28 cellular contexts compared by ENCODE assay signal in the genomic region with DNA sequence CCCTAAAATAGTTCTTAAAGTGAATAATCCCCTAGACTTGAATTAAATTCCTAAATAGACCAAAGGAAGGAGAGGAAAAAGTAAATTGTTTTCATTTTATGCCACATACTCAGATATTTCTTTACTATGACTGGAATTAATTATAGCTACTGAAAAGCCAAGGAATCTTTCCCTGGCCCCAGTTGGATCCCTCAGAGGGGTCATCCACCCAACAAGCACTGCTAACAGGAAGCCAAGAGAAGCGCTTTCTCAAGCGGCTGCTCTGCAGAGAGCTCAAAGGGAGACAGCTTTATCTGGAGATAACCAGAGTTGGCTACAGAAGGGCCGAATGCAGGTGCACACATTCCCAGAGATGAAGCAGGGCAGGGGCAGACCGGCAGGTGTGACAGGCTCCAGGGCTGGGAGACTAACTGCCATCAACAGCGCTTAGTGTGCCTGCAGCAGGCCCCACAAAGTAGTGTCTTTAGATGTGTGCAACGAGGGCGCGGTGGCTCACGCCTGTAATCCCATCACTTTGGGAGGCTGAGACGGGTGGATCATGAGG. TPM values are rescaled to one million over a fixed set of nuclear protein-coding genes. Genes with fewer than 3 reads are reported as not detected.
A peak's percentile ranks its signal among the peaks of the same experiment; 100 is the strongest.
DNase-seq lines count a peak whose midpoint lies in the region; ATAC-seq, FAIRE-seq and TF ChIP-seq lines count a peak whose summit lies in the region.
"Had no signal": no experiment of that assay in that cellular context is flagged by ENCODE, and none has a peak within 500 bp of the region (broad histone marks: within the 10 kb centered on the region; RNA-seq: fewer than 3 reads in every experiment).

No MANE protein-coding gene starts in this region.

- no peaks in the 10 kb centered on the region for H4K20me1 ChIP-seq in K562 (replicated peaks; ENCODE audit: control insufficient read depth, insufficient read depth, low read length)

- H3K27ac ChIP-seq in K562 (ENCODE audit: extremely low read depth, low read depth, low read length) = no peak overlapping the region
- H3K27ac ChIP-seq in pancreas = peak overlapping the region in 3 of 4 donors; percentile 14 to 47 (median 18)
- no peak overlapping the region for H3K27ac ChIP-seq in esophagus squamous epithelium
- H3K27ac ChIP-seq: breast epithelium, neural progenitor cell, Peyer's patch, right lobe of liver, tibial nerve had no signal

- CTCF ChIA-PET in K562 (lab: Yijun Ruan, JAX; ENCODE audit: low intra/inter-chr PET ratio) = no interaction called here

- H3K9ac ChIP-seq in K562 (ENCODE audit: insufficient read depth in 1 of 2, low read depth in 2 of 2, low read length in 2 of 2) = peak overlapping the region in 1 of 2 experiments; percentile 36; a peak in 1 of 4 replicates
- H3K9ac ChIP-seq: neural progenitor cell had no signal

- no peak overlapping the region for H3K4me2 ChIP-seq in K562 (ENCODE audit: insufficient read depth, low read length)
- H3K4me2 ChIP-seq: GM23338, neural progenitor cell had no signal

- no peak for TF ChIP-seq RAD21 in K562 (CRISPR knock-in tag; conservative IDR thresholded peaks at IDR 0.05 in 1 of 2, IDR thresholded peaks at IDR 0.05 in 1 of 2)

- no peak for TF ChIP-seq EP300 in K562 (IDR thresholded peaks at IDR 0.05; ENCODE audit: low read length)

- H3K27me3 ChIP-seq in K562 (ENCODE audit: control insufficient read depth in 2 of 2, insufficient read depth in 2 of 2, low read length in 2 of 2) (no peaks in the 10 kb centered on the region), pancreas (no peaks in the 10 kb centered on the region), esophagus squamous epithelium (no peaks in the 10 kb centered on the region)
- H3K27me3 ChIP-seq: breast epithelium, neural progenitor cell, Peyer's patch, right lobe of liver, tibial nerve had no signal

- no peak overlapping the region for H3K4me3 ChIP-seq in AG10803 (ENCODE audit: low read length)
- H3K4me3 ChIP-seq in K562 = no peak overlapping the region
- H3K4me3 ChIP-seq in pancreas = no peak overlapping the region
- H3K4me3 ChIP-seq in esophagus squamous epithelium = no peak overlapping the region
- H3K4me3 ChIP-seq: breast epithelium, GM23338, neural progenitor cell, Peyer's patch, right lobe of liver, tibial nerve had no signal

- H3K4me1 ChIP-seq in K562 (replicated peaks in 1 of 2; ENCODE audit: control insufficient read depth in 2 of 2, insufficient read depth in 2 of 2, low read length in 2 of 2) = no peaks in the 10 kb centered on the region
- H3K4me1 ChIP-seq in pancreas = peaks cover 16 to 32% (median 17%) of the 10 kb centered on the region in 3 donors
- H3K4me1 ChIP-seq in esophagus squamous epithelium = no peaks in the 10 kb centered on the region
- H3K4me1 ChIP-seq: breast epithelium, neural progenitor cell, Peyer's patch, right lobe of liver had no signal

- 94% methylated on average over 10 of the region's 10 CpGs for WGBS in K562 (ENCODE audit: insufficient coverage, low coverage, missing lambda C conversion rate)
- WGBS in pancreas, 2 donors = 51 to 54% methylated on average over 10 of the region's 10 CpGs
- WGBS in esophagus squamous epithelium, 2 donors = 92 to 94% methylated on average over 6 to 8 of the region's 10 CpGs

- no peaks in the 10 kb centered on the region for H3K9me1 ChIP-seq in K562 (ENCODE audit: control insufficient read depth, insufficient read depth, low read length)

- FAIRE-seq in K562 (lab: Jason Lieb, UNC) = no peak
- FAIRE-seq in pancreas (lab: Jason Lieb, UNC) = no peak

- TF ChIP-seq CTCF in AG10803 (conservative IDR thresholded peaks at IDR 0.05; ENCODE audit: low read length) = no peak
- no peak for TF ChIP-seq CTCF in K562 (IDR thresholded peaks at IDR 0.05 in 2 of 3, conservative IDR thresholded peaks at IDR 0.05 in 1 of 3; ENCODE audit: insufficient read depth in 2 of 3, low read depth in 1 of 3, low read length in 3 of 3)
- TF ChIP-seq CTCF in pancreas (IDR thresholded peaks at IDR 0.05) = no peak
- no peak for TF ChIP-seq CTCF in esophagus squamous epithelium (IDR thresholded peaks at IDR 0.05)

- ATAC-seq in K562 (no peak), pancreas (peak; percentile 92 to 95 (median 94))
- ATAC-seq: activated CD4-positive, alpha-beta T cell treated with anti-CD3 and anti-CD28 coated beads for 36 hours; activated T-cell treated with anti-CD3 and anti-CD28 coated beads, Interleukin-2, amount 50 U/mL, for 72 hours; GM23338; right lobe of liver had no signal

- POLR2A ChIA-PET in K562 (lab: Yijun Ruan, JAX) = interaction anchor here (0.6 kb wide), 2 partner anchors 11 to 102 kb away, joined by 3 to 5 read pairs; no protein-coding TSS in a partner anchor

- H3K36me3 ChIP-seq in K562 (ENCODE audit: control insufficient read depth, insufficient read depth, low read length) (peaks cover 82% of the 10 kb centered on the region), pancreas (no peaks in the 10 kb centered on the region), esophagus squamous epithelium (peaks cover 0 to 94% (median 13%) of the 10 kb centered on the region in 3 donors)
- H3K36me3 ChIP-seq: breast epithelium, neural progenitor cell had no signal

- in situ Hi-C loops in K562 (cut with MboI) = no loop called here

- BruUV-seq in K562 (replicated peaks; lab: Mats Ljungman, UMichigan) = no TSS peak

- peak; percentile 47 for DNase-seq in AG08395 (ENCODE audit: low spot score)
- peak; percentile 82 for DNase-seq in AG10803 (ENCODE audit: low read depth)
- no peak for DNase-seq in K562 (ENCODE audit: extremely low read depth in 1 of 4, low spot score in 3 of 4)
- DNase-seq in pancreas = peak in 4 of 6 donors; percentile 47 to 84 (median 70)
- DNase-seq in stimulated activated CD4-positive, alpha-beta T cell treated with anti-CD3 and anti-CD28 coated beads, Interleukin-15, amount 100 ng/mL, for 24 hours = no peak
- DNase-seq in esophagus squamous epithelium (lab: John Stamatoyannopoulos, UW) = no peak
- no peak for DNase-seq in 8988T
- DNase-seq: activated CD4-positive, alpha-beta T cell treated with anti-CD3 and anti-CD28 coated beads for 36 hours; activated naive CD4-positive, alpha-beta T cell treated with anti-CD3 and anti-CD28 coated beads, Interleukin-2, amount 10 ng/mL, durations not matched to agents 7 days and 5 days; activated T-cell treated with anti-CD3 and anti-CD28 coated beads, Interleukin-2, amount 50 U/mL, for 72 hours; AML-193; amygdala; CD4-positive, alpha-beta T cell; glutamatergic neuron; HFFc6; mesenchymal stem cell; NCI-H1048; NCI-H1694; NCI-H82; SHP77; stimulated activated CD4-positive, alpha-beta T cell treated with anti-CD3 and anti-CD28 coated beads, Interleukin-12 subunit alpha, Interleukin-12 subunit beta, amount 100 ng/mL, for 4 hours; stimulated activated CD4-positive, alpha-beta T cell treated with anti-CD3 and anti-CD28 coated beads, Interleukin-4, amount 100 ng/mL, for 1 hour had no signal

- TF ChIP-seq POLR2A in K562 (conservative IDR thresholded peaks at IDR 0.05) (no peak), esophagus squamous epithelium (IDR thresholded peaks at IDR 0.05) (no peak)

- no peak overlapping the region for H2AFZ ChIP-seq in K562 (ENCODE audit: low read depth, low read length)
- H2AFZ ChIP-seq: GM23338, neural progenitor cell had no signal

- intact Hi-C loops in K562 (cut with micrococcal nuclease) = no loop called here
- intact Hi-C loops in pancreas (cut with DNase I) = no loop called here
- intact Hi-C loops in esophagus squamous epithelium (cut with DNase I) = no loop called here

- no peaks in the 10 kb centered on the region for H3K79me2 ChIP-seq in K562 (ENCODE audit: control insufficient read depth, insufficient read depth, low read length)

- H3K9me3 ChIP-seq in K562 (replicated peaks; ENCODE audit: control insufficient read depth, insufficient read depth, low read depth, low read length) (no peaks in the 10 kb centered on the region), pancreas (no peaks in the 10 kb centered on the region), esophagus squamous epithelium (no peaks in the 10 kb centered on the region)
- H3K9me3 ChIP-seq: breast epithelium, Peyer's patch, right lobe of liver, tibial nerve had no signal

RNA-seq across cellular contexts. Expression of gene POLR1A, which starts 51.1 kb away (rescaled TPM):
- total RNA-seq in K562 (2011; cell fraction: chromatin; rRNA removed; ENCODE audit: low replicate concordance) = 142 and 172 TPM in 2 replicates
- 42.9 and 54.9 TPM in 2 replicates for total RNA-seq in K562 (2011; cell fraction: nucleolus; rRNA removed)
- 56.0 and 72.4 TPM in 2 replicates for total RNA-seq in K562 (2011; cell fraction: nucleoplasm; rRNA removed)
- 21.8 and 25.4 TPM in 2 replicates for total RNA-seq in K562 (2014; rRNA removed)
- total RNA-seq in K562 (2014; rRNA removed; fragmentation: Illumina TruSeq; extraction: Trizol) = 33.5 and 34.4 TPM in 2 replicates
- total RNA-seq in K562 (2015; rRNA removed; fragmentation: Illumina TruSeq; extraction: Trizol) = 25.0 and 26.0 TPM in 2 replicates
- 62.6 and 72.1 TPM in 2 replicates for total RNA-seq in K562 (2021)
- 8.9 and 13.3 TPM in 2 replicates for polyA plus RNA-seq in K562 (2011; rRNA removed)
- polyA plus RNA-seq in K562 (2011; cell fraction: cytosol; rRNA removed) = 4.9 and 10.6 TPM in 2 replicates
- 14.6 and 27.4 TPM in 2 replicates for polyA plus RNA-seq in K562 (2011; cell fraction: nucleus; rRNA removed)
- polyA plus RNA-seq in K562 (2012) = 13.3 and 47.8 TPM in 2 replicates
- polyA plus RNA-seq in K562 (2014; fragmentation: Illumina TruSeq; extraction: Trizol) = 28.6 and 34.7 TPM in 2 replicates
- polyA plus RNA-seq in K562 (2014; fragmentation: Nextera tagmentation; extraction: Ambion mirVana) = 1 to 10 TPM; 3.0 to 8.2 TPM
- 14.1 and 14.7 TPM in 2 replicates for polyA plus RNA-seq in K562 (2014; rRNA removed)
- polyA minus RNA-seq in K562 (2011; rRNA and poly(A)+ RNA removed) = 25.3 and 41.6 TPM in 2 replicates
- polyA minus RNA-seq in K562 (2011; cell fraction: cytosol; rRNA and poly(A)+ RNA removed) = 30.3 and 46.2 TPM in 2 replicates
- 24.5 and 33.4 TPM in 2 replicates for polyA minus RNA-seq in K562 (2011; cell fraction: nucleus; rRNA and poly(A)+ RNA removed)
- 10 to 100 TPM in 4 of 6 donors, 1 to 10 TPM in 2; 8.6 to 19.0 (median 15.3) TPM for total RNA-seq in pancreas
- 1 to 10 TPM; 3.9 to 5.0 TPM for polyA plus RNA-seq in pancreas
- total RNA-seq in esophagus squamous epithelium = 10 to 100 TPM; 11.8 to 20.2 (median 16.2) TPM

RNA-seq across cellular contexts. Expression of gene PTCD3, which starts 51.4 kb away (rescaled TPM):
- total RNA-seq in K562 (2011; cell fraction: chromatin; rRNA removed; ENCODE audit: low replicate concordance) = 420 and 873 TPM in 2 replicates
- total RNA-seq in K562 (2011; cell fraction: nucleolus; rRNA removed) = 222 and 276 TPM in 2 replicates
- total RNA-seq in K562 (2011; cell fraction: nucleoplasm; rRNA removed) = 323 and 328 TPM in 2 replicates
- total RNA-seq in K562 (2014; rRNA removed) (122 and 131 TPM in 2 replicates), K562 (2014; rRNA removed; fragmentation: Illumina TruSeq; extraction: Trizol) (222 and 238 TPM in 2 replicates), K562 (2015; rRNA removed; fragmentation: Illumina TruSeq; extraction: Trizol) (220 and 225 TPM in 2 replicates), K562 (2021) (172 and 177 TPM in 2 replicates), pancreas (10 to 100 TPM; 24.1 to 42.7 (median 30.4) TPM), esophagus squamous epithelium (10 to 100 TPM; 16.7 to 63.9 (median 53.1) TPM)
- polyA plus RNA-seq in K562 (2011; rRNA removed) (122 and 241 TPM in 2 replicates), K562 (2014; fragmentation: Illumina TruSeq; extraction: Trizol) (152 and 176 TPM in 2 replicates), K562 (2014; fragmentation: Nextera tagmentation; extraction: Ambion mirVana) (100 to 1,000 TPM in 1 of 2 experiments, 10 to 100 TPM in 1; 65.2 to 116 TPM), K562 (2014; rRNA removed) (139 and 163 TPM in 2 replicates), pancreas (10 to 100 TPM; 15.8 to 32.1 TPM)
- 32.2 and 38.8 TPM in 2 replicates for polyA plus RNA-seq in K562 (2011; cell fraction: cytosol; rRNA removed)
- 408 and 456 TPM in 2 replicates for polyA plus RNA-seq in K562 (2011; cell fraction: nucleus; rRNA removed)
- polyA plus RNA-seq in K562 (2012) = 63.2 and 72.9 TPM in 2 replicates
- 340 and 367 TPM in 2 replicates for polyA minus RNA-seq in K562 (2011; rRNA and poly(A)+ RNA removed)
- 64.4 and 96.0 TPM in 2 replicates for polyA minus RNA-seq in K562 (2011; cell fraction: cytosol; rRNA and poly(A)+ RNA removed)
- 967 and 986 TPM in 2 replicates for polyA minus RNA-seq in K562 (2011; cell fraction: nucleus; rRNA and poly(A)+ RNA removed)

Comparison
In these comparisons a context has a peak if more than half of its experiments do, and no peak if none do; other contexts are left out.
1. DNase-seq: peak in AG08395 (single experiment), AG10803 (single experiment) and pancreas (4 of 6); none in K562 (0 of 4), stimulated activated CD4-positive, alpha-beta T cell treated with anti-CD3 and anti-CD28 coated beads, Interleukin-15, amount 100 ng/mL, for 24 hours (single experiment), esophagus squamous epithelium (single experiment) and 8988T (single experiment).
2. H3K27ac ChIP-seq: peak in pancreas (3 of 4); none in K562 (single experiment) and esophagus squamous epithelium (0 of 4).